ENCODE assay signal across 8 cellular contexts in genomic region chr9:31443630-31444457, GRCh38.
DNase-seq lines count a peak whose midpoint lies in the region; ATAC-seq and FAIRE-seq lines count a peak whose summit lies in the region.
"Not testable (repeated sequence)": the region's sequence is repeated elsewhere in the genome, so short reads cannot be mapped to it uniquely, and the experiment has no call there.

No MANE protein-coding gene starts in this region.

- H3K36me3 ChIP-seq in neuron (ENCODE audit: insufficient read depth, low read length) = not testable (repeated sequence)

- H3K27me3 ChIP-seq in neuron (ENCODE audit: insufficient read depth, low read length) = not testable (repeated sequence)

- FAIRE-seq in colon (lab: Jason Lieb, UNC) = peak; percentile 36

- not testable (repeated sequence) for H3K9me3 ChIP-seq in neuron (ENCODE audit: low read length)

- peak overlapping the region; percentile 20 for H3K4me3 ChIP-seq in neuron (ENCODE audit: low read length)

- ATAC-seq in GM18502 (IDR thresholded peaks at IDR 0.05; ENCODE audit: poor library complexity, unreplicated experiment) = peak; percentile 82
- ATAC-seq in GM19324 (IDR thresholded peaks at IDR 0.05; ENCODE audit: low FRiP score, unreplicated experiment) = peak; percentile 66
- ATAC-seq in GM21529 (IDR thresholded peaks at IDR 0.05; ENCODE audit: unreplicated experiment) = peak; percentile 69
- peak; percentile 75 for ATAC-seq in HG02852 (IDR thresholded peaks at IDR 0.05; ENCODE audit: unreplicated experiment)
- ATAC-seq in HG03159 (IDR thresholded peaks at IDR 0.05; ENCODE audit: unreplicated experiment) = peak; percentile 71

- H2AFZ ChIP-seq in neuron (ENCODE audit: low read depth, low read length) = peak overlapping the region; percentile 54

- peak; percentile 5 for DNase-seq in NCI-H1092 (lab: John Stamatoyannopoulos, UW)

- H3K4me1 ChIP-seq in neuron (ENCODE audit: insufficient read depth, low read length) = peaks cover 14% of the 10 kb centered on the region

Comparison
In these comparisons a context has a peak if more than half of its experiments do, and no peak if none do; other contexts are left out.
1. Peak in every context shown above with its lines: DNase-seq, ATAC-seq and H3K4me3 ChIP-seq.